In the genomic region with DNA sequence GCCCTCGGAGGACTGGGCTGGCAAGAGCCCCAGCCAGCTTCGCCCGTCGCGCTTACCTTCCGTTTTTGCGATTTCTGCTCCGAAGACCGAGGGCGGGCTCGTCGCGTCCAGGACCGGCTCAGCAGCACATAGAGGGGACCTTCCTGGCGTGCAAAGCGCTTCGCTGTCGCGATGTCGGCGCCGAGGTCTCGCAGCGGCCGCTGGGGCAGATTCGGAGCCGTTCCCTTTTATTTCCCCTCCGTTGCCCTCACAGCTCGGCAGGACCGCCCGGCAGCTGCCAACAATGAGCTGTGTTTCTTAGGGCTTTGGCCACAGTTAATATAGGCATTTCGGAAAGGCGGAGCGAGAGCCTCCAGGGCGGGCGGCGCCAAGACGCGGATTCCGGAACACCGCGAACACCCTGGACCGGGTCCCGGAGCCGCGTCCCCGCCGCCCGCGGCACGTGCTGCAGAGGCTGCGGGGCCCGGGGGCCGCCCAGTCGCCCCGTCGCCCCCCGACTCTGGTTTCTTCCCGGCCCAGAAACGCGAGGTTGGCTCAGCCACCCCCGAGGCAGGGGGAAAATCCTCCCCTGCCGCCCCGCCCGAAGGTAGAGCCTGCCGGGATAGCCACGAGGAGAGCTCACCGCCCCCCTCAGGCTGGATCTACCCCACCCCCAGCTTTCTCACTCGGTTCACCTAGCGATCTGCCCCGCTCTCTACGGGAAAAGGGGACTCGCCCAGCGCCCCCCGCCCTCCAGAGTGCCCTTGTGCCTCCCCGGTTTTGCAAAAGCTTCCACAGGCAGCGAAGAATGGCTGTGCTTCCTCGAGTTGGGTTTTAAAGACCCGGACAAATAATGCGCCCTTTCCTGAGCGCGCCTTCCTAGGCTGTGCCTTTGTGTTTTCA, we compare ENCODE assay signal across 8 cellular contexts. TPM values are rescaled to one million over a fixed set of nuclear protein-coding genes. Genes with fewer than 3 reads are reported as not detected.
A peak's percentile ranks its signal among the peaks of the same experiment; 100 is the strongest.
DNase-seq lines count a peak whose midpoint lies in the region; ATAC-seq and TF ChIP-seq lines count a peak whose summit lies in the region.

A gene with protein sequence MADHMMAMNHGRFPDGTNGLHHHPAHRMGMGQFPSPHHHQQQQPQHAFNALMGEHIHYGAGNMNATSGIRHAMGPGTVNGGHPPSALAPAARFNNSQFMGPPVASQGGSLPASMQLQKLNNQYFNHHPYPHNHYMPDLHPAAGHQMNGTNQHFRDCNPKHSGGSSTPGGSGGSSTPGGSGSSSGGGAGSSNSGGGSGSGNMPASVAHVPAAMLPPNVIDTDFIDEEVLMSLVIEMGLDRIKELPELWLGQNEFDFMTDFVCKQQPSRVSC (minus strand): TSS at position 292 of the 882 bp plus-strand sequence. CDS start 704 bp downstream, outside the sequence.

- H3K27me3 ChIP-seq in BLaER1 (no peaks in the 10 kb centered on the region), liver (ENCODE audit: control insufficient read depth in 4 of 4, insufficient read depth in 4 of 4, low read length in 3 of 4) (no peaks in the 10 kb centered on the region)

- TF ChIP-seq RAD21 in liver (IDR thresholded peaks at IDR 0.05): peak; percentile 64 to 78

- peak within 1 kb of the TSS; percentile 99 for H3K4me3 Mint-ChIP-seq in dendritic cell treated with granulocyte-macrophage colony-stimulating factor and Interleukin-4, amounts not matched to agents 40 ng/mL and 50 ng/mL, for 4 days

- peaks cover 7% of the 10 kb centered on the region; the same call in 1 of the 2 replicates for H3K36me3 ChIP-seq in BLaER1
- H3K36me3 ChIP-seq in liver (ENCODE audit: control insufficient read depth in 4 of 4, insufficient read depth in 3 of 4, low read depth in 1 of 4, low read length in 3 of 4): peaks cover 0 to 6% (median 0%) of the 10 kb centered on the region in 4 donors

- H3K36me3 Mint-ChIP-seq in dendritic cell treated with granulocyte-macrophage colony-stimulating factor and Interleukin-4, amounts not matched to agents 40 ng/mL and 50 ng/mL, for 4 days (ENCODE audit: low read depth): peaks cover 58% of the 10 kb centered on the region

- H3K9me3 Mint-ChIP-seq in dendritic cell treated with granulocyte-macrophage colony-stimulating factor and Interleukin-4, amounts not matched to agents 40 ng/mL and 50 ng/mL, for 4 days: no peaks in the 10 kb centered on the region

- peak within 1 kb of the TSS; percentile 88 for H3K4me2 ChIP-seq in BLaER1

- H3K4me1 ChIP-seq in BLaER1: peaks cover 37% of the 10 kb centered on the region
- H3K4me1 ChIP-seq in liver (ENCODE audit: control insufficient read depth in 4 of 4, insufficient read depth in 4 of 4, low read length in 3 of 4): peaks cover 5 to 35% (median 28%) of the 10 kb centered on the region in 4 donors

- no peaks in the 10 kb centered on the region for H3K9me3 ChIP-seq in BLaER1
- no peaks in the 10 kb centered on the region for H3K9me3 ChIP-seq in liver (ENCODE audit: control insufficient read depth in 4 of 4, low read length in 3 of 4)

- H3K27ac ChIP-seq in BLaER1 (peak within 1 kb of the TSS; percentile 98), liver (ENCODE audit: low read depth in 1 of 2, low read length in 2 of 2) (peak within 1 kb of the TSS; percentile 99 to 100)

- H3K4me3 ChIP-seq in BLaER1 (peak within 1 kb of the TSS; percentile 82), liver (ENCODE audit: low read depth in 1 of 3, low read length in 3 of 3) (peak within 1 kb of the TSS; percentile 70 to 98 (median 97))

- H3K9ac ChIP-seq in BLaER1: peak within 1 kb of the TSS; percentile 92
- H3K9ac ChIP-seq in liver (ENCODE audit: low read depth in 1 of 2, low read length in 2 of 2): peak within 1 kb of the TSS; percentile 95

- WGBS in liver: under 1% methylated on average over 82 of the region's 82 CpGs

- H3K27me3 Mint-ChIP-seq in dendritic cell treated with granulocyte-macrophage colony-stimulating factor and Interleukin-4, amounts not matched to agents 40 ng/mL and 50 ng/mL, for 4 days: no peaks in the 10 kb centered on the region

- H4K20me1 ChIP-seq in BLaER1: peaks cover 34% of the 10 kb centered on the region

- peaks cover 42% of the 10 kb centered on the region for H3K4me1 Mint-ChIP-seq in dendritic cell treated with granulocyte-macrophage colony-stimulating factor and Interleukin-4, amounts not matched to agents 40 ng/mL and 50 ng/mL, for 4 days (ENCODE audit: low read depth)

- H3K27ac Mint-ChIP-seq in dendritic cell treated with granulocyte-macrophage colony-stimulating factor and Interleukin-4, amounts not matched to agents 40 ng/mL and 50 ng/mL, for 4 days: peak within 1 kb of the TSS; percentile 100

- ATAC-seq in GM19328 (IDR thresholded peaks at IDR 0.05; ENCODE audit: unreplicated experiment) (peak; percentile 59), HG03469 (IDR thresholded peaks at IDR 0.05; ENCODE audit: unreplicated experiment) (peak; percentile 66)

- intact Hi-C loops in dendritic cell treated with granulocyte-macrophage colony-stimulating factor and Interleukin-4, amounts not matched to agents 40 ng/mL and 50 ng/mL, for 4 days (cut with micrococcal nuclease): loop anchor here (1.0 to 10.0 kb wide), 9 partner anchors 74 to 1548 kb away; no protein-coding TSS in a partner anchor

- peak; percentile 17 for TF ChIP-seq CTCF in liver (IDR thresholded peaks at IDR 0.05; ENCODE audit: low read depth, low read length, missing input control)

- peak; percentile 88 for DNase-seq in NCI-H748 (lab: John Stamatoyannopoulos, UW; ENCODE audit: unreplicated experiment)
- DNase-seq in activated CD4-positive, alpha-beta T cell treated with anti-CD3 and anti-CD28 coated beads, Interleukin-2, amount 50 U/mL, for 24 hours (ENCODE audit: low read depth in 1 of 2, low spot score in 1 of 2): peak; percentile 88 to 90
- DNase-seq in stimulated activated CD4-positive, alpha-beta T cell treated with anti-CD3 and anti-CD28 coated beads, Interleukin-4, amount 100 ng/mL, for 1 hour: peak; percentile 90

TF ChIP-seq in liver, 16 proteins besides CTCF, POLR2A, EP300 and RAD21 (continues in another document):
- peak; percentile 99 for TF ChIP-seq TAF1 (conservative IDR thresholded peaks at IDR 0.05)
- TF ChIP-seq JUND (IDR thresholded peaks at IDR 0.05): peak in 1 of 2 donors; percentile 26
- no peak for TF ChIP-seq FOXA2 (IDR thresholded peaks at IDR 0.05)
- TF ChIP-seq, protein P1, sequence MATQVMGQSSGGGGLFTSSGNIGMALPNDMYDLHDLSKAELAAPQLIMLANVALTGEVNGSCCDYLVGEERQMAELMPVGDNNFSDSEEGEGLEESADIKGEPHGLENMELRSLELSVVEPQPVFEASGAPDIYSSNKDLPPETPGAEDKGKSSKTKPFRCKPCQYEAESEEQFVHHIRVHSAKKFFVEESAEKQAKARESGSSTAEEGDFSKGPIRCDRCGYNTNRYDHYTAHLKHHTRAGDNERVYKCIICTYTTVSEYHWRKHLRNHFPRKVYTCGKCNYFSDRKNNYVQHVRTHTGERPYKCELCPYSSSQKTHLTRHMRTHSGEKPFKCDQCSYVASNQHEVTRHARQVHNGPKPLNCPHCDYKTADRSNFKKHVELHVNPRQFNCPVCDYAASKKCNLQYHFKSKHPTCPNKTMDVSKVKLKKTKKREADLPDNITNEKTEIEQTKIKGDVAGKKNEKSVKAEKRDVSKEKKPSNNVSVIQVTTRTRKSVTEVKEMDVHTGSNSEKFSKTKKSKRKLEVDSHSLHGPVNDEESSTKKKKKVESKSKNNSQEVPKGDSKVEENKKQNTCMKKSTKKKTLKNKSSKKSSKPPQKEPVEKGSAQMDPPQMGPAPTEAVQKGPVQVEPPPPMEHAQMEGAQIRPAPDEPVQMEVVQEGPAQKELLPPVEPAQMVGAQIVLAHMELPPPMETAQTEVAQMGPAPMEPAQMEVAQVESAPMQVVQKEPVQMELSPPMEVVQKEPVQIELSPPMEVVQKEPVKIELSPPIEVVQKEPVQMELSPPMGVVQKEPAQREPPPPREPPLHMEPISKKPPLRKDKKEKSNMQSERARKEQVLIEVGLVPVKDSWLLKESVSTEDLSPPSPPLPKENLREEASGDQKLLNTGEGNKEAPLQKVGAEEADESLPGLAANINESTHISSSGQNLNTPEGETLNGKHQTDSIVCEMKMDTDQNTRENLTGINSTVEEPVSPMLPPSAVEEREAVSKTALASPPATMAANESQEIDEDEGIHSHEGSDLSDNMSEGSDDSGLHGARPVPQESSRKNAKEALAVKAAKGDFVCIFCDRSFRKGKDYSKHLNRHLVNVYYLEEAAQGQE (IDR thresholded peaks at IDR 0.05): peak; percentile 97
- TF ChIP-seq, protein P2, sequence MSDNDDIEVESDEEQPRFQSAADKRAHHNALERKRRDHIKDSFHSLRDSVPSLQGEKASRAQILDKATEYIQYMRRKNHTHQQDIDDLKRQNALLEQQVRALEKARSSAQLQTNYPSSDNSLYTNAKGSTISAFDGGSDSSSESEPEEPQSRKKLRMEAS (IDR thresholded peaks at IDR 0.05): peak; percentile 25
- peak; percentile 50 to 60 for TF ChIP-seq RXRA (IDR thresholded peaks at IDR 0.05)
- peak; percentile 8 for TF ChIP-seq HNF4G (IDR thresholded peaks at IDR 0.05)
- TF ChIP-seq HNF4A (conservative IDR thresholded peaks at IDR 0.05): peak; percentile 14 to 16
- peak; percentile 28 for TF ChIP-seq NR2F2 (IDR thresholded peaks at IDR 0.05)
- TF ChIP-seq, protein P3, sequence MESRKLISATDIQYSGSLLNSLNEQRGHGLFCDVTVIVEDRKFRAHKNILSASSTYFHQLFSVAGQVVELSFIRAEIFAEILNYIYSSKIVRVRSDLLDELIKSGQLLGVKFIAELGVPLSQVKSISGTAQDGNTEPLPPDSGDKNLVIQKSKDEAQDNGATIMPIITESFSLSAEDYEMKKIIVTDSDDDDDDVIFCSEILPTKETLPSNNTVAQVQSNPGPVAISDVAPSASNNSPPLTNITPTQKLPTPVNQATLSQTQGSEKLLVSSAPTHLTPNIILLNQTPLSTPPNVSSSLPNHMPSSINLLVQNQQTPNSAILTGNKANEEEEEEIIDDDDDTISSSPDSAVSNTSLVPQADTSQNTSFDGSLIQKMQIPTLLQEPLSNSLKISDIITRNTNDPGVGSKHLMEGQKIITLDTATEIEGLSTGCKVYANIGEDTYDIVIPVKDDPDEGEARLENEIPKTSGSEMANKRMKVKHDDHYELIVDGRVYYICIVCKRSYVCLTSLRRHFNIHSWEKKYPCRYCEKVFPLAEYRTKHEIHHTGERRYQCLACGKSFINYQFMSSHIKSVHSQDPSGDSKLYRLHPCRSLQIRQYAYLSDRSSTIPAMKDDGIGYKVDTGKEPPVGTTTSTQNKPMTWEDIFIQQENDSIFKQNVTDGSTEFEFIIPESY (IDR thresholded peaks at IDR 0.05): peak; percentile 55
- peak; percentile 68 for TF ChIP-seq SP1 (IDR thresholded peaks at IDR 0.05)
- peak; percentile 37 for TF ChIP-seq FOXA1 (IDR thresholded peaks at IDR 0.05)
- TF ChIP-seq GABPA (IDR thresholded peaks at IDR 0.05 in 1 of 2, conservative IDR thresholded peaks at IDR 0.05 in 1 of 2): no peak
- TF ChIP-seq EGR1 (IDR thresholded peaks at IDR 0.05; ENCODE audit: low read depth in 2 of 2): no peak
- TF ChIP-seq, protein P4, sequence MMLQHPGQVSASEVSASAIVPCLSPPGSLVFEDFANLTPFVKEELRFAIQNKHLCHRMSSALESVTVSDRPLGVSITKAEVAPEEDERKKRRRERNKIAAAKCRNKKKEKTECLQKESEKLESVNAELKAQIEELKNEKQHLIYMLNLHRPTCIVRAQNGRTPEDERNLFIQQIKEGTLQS (IDR thresholded peaks at IDR 0.05): peak; percentile 40

RNA-seq across cellular contexts. Expression of the gene that starts here (rescaled TPM):
- 10 to 100 TPM in 1 of 2 donors, 1 to 10 TPM in 1; 9.9 to 57.1 TPM for total RNA-seq in liver
- 10 to 100 TPM; 14.5 to 30.5 TPM for polyA plus RNA-seq in liver

Comparison
In these comparisons a context has a peak if more than half of its experiments do, and no peak if none do; other contexts are left out.
1. Peak in every context shown above with its lines: DNase-seq, ATAC-seq, H3K4me3 ChIP-seq and H3K27ac ChIP-seq.